Comparison of ENCODE assay signal across 26 cellular contexts in genomic region chr1:187844313-187844712, GRCh38.
"Had no signal": no experiment of that assay in that cellular context is flagged by ENCODE, and none has a peak within 500 bp of the region (broad histone marks: within the 10 kb centered on the region; RNA-seq: fewer than 3 reads in every experiment).

No MANE protein-coding gene starts in this region.

- H3K27me3 ChIP-seq: SJCRH30 had no signal

- H3K4me3 ChIP-seq: SJCRH30, SK-N-MC had no signal

- DNase-seq: activated B cell treated with CpG ODN at 0.5 μM for 24 hours; activated CD4-positive, alpha-beta memory T cell treated with anti-CD3 and anti-CD28 coated beads for 36 hours; activated CD4-positive, alpha-beta T cell treated with anti-CD3 and anti-CD28 coated beads for 4 hours; activated CD4-positive, alpha-beta T cell treated with anti-CD3 and anti-CD28 coated beads, Interleukin-2, amount 50 U/mL, for 1 hour; activated CD4-positive, CD25-positive, alpha-beta regulatory T cell treated with anti-CD3 and anti-CD28 coated beads, Interleukin-2, amount 50 U/mL, for 72 hours; activated CD8-positive, alpha-beta memory T cell treated with anti-CD3 and anti-CD28 coated beads, Interleukin-2, amount 50 U/mL, for 4 hours; activated effector memory CD4-positive, alpha-beta T cell treated with Interleukin-2 at 50 U/mL for 16 hours; activated naive CD4-positive, alpha-beta T cell treated with anti-CD3 and anti-CD28 coated beads, Interleukin-2, amount 10 ng/mL, durations not matched to agents 7 days and 5 days; activated naive CD8-positive, alpha-beta T cell treated with anti-CD3 and anti-CD28 coated beads, Interleukin-2, amount 50 U/mL, for 24 hours; activated T-cell treated with anti-CD3 and anti-CD28 coated beads for 4 hours; activated T-cell treated with anti-CD3 and anti-CD28 coated beads, Interleukin-2, amount 50 U/mL, for 4 hours; amniotic stem cell; aorta; NCI-H1092 treated with DMSO at 0.1 percent for 48 hours; NCI-H1417; NCI-H146; NCI-H187; NCI-H2029 treated with DMSO at 0.1 percent for 48 hours; NCI-H2107; NCI-H2171; NCI-H510A; NCI-H526; NCI-H748 treated with DMSO at 0.1 percent for 48 hours; SHP77; SJCRH30 had no signal

- H3K36me3 ChIP-seq: SJCRH30 had no signal
